In the genomic region with DNA sequence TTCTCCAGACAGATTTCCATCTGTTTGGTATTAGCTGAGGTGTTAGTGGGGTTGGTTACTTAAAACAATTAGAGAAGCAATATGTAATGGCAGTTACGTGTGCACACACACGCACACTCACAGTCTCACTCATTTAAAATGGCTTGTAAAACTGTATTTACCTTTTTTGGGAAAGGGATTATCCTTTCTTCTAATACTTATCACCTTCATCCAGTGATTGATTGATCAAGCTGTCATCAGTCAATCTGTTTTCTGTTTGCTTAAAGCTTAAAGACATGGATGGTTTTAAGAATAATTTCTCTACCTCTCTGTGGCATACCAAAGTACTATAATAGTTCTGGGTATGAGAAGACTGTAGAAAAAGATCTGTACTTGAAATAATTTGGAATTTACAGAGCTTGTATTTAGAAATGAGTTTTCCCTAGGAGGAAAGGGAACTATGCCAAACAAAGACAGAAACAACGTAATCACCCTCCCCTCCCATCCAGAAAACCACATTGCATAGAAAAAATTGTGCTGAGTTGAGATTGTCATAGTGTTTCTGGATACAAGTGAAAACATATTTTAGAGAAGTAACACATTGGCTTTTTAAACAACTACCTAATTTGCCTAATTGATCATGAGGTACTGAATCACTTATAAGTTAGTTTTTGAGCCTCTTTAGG, we compare ENCODE assay signal across 9 cellular contexts. TPM values are rescaled to one million over a fixed set of nuclear protein-coding genes. Genes with fewer than 3 reads are reported as not detected.
DNase-seq lines count a peak whose midpoint lies in the region; ATAC-seq, FAIRE-seq and TF ChIP-seq lines count a peak whose summit lies in the region.
"Had no signal": no experiment of that assay in that cellular context is flagged by ENCODE, and none has a peak within 500 bp of the region (broad histone marks: within the 10 kb centered on the region; RNA-seq: fewer than 3 reads in every experiment).

No MANE protein-coding gene starts in this region.

- H3K27me3 ChIP-seq in mammary epithelial cell (ENCODE audit: insufficient read depth, low read length) = no peaks in the 10 kb centered on the region
- no peaks in the 10 kb centered on the region for H3K27me3 ChIP-seq in osteoblast (ENCODE audit: insufficient read depth, low read length)

- peak; percentile 48 for DNase-seq in EL
- DNase-seq in HTR-8/SVneo (ENCODE audit: insufficient read length, low spot score) = no peak
- peak; percentile 29 for DNase-seq in mammary epithelial cell
- peak; percentile 32 for DNase-seq in osteoblast (ENCODE audit: insufficient read length, low spot score, missing footprints)
- DNase-seq in NCI-H2227 treated with DMSO at 0.1 percent for 48 hours (lab: John Stamatoyannopoulos, UW) = no peak
- DNase-seq: stimulated activated CD4-positive, alpha-beta T cell treated with anti-CD3 and anti-CD28 coated beads, Interleukin-4, amount 100 ng/mL, for 1 hour had no signal

- no peak overlapping the region for H3K9ac ChIP-seq in mammary epithelial cell (ENCODE audit: insufficient read depth, low read length)

- CTCF ChIA-PET in mammary epithelial cell (lab: Charles Lee; ENCODE audit: low non-redundant PET) = no interaction called here

- H3K4me2 ChIP-seq in mammary epithelial cell (ENCODE audit: insufficient read depth, low read depth, low read length) (peak overlapping the region; percentile 15), osteoblast (ENCODE audit: insufficient read depth, low read length) (peak overlapping the region; percentile 46)

- intact Hi-C loops in mammary epithelial cell (cut with micrococcal nuclease) = no loop called here

- no peaks in the 10 kb centered on the region for H3K9me3 ChIP-seq in mammary epithelial cell (replicated peaks; ENCODE audit: insufficient read depth, low read length)
- no peaks in the 10 kb centered on the region for H3K9me3 ChIP-seq in osteoblast (ENCODE audit: low read depth, low read length)

- TF ChIP-seq CTCF in mammary epithelial cell (conservative IDR thresholded peaks at IDR 0.05 in 1 of 2, IDR thresholded peaks at IDR 0.05 in 1 of 2; ENCODE audit: extremely low read depth in 1 of 2, insufficient read depth in 1 of 2, low read depth in 1 of 2, low read length in 2 of 2) (no peak), osteoblast (IDR thresholded peaks at IDR 0.05; ENCODE audit: extremely low read depth, low read depth, low read length) (no peak)

- peak; percentile 88 for FAIRE-seq in HTR-8/SVneo (lab: Jason Lieb, UNC)

- H3K4me3 ChIP-seq in mammary epithelial cell (replicated peaks in 1 of 3; ENCODE audit: insufficient read depth in 1 of 3, low read depth in 2 of 3, low read length in 3 of 3) = no peak overlapping the region
- H3K4me3 ChIP-seq in osteoblast (ENCODE audit: insufficient read depth, low read length) = no peak overlapping the region

- ATAC-seq in GM18502 (IDR thresholded peaks at IDR 0.05; ENCODE audit: poor library complexity, unreplicated experiment) (no peak), HG02973 (IDR thresholded peaks at IDR 0.05; ENCODE audit: unreplicated experiment) (no peak), esophagus mucosa (no peak)

- peaks cover 93% of the 10 kb centered on the region for H3K79me2 ChIP-seq in mammary epithelial cell (ENCODE audit: insufficient read depth, low read length)
- H3K79me2 ChIP-seq in osteoblast (ENCODE audit: insufficient read depth, low read length) = peaks cover 98% of the 10 kb centered on the region

- H4K20me1 ChIP-seq in mammary epithelial cell (ENCODE audit: insufficient read depth, low read length) = no peaks in the 10 kb centered on the region
- H4K20me1 ChIP-seq in osteoblast (ENCODE audit: insufficient read depth, low read length) = peaks cover 6% of the 10 kb centered on the region

- no TSS peak for BruUV-seq in mammary epithelial cell (replicated peaks; lab: Mats Ljungman, UMichigan)

- no peak overlapping the region for H2AFZ ChIP-seq in mammary epithelial cell (ENCODE audit: low read depth, low read length)
- no peak overlapping the region for H2AFZ ChIP-seq in osteoblast (ENCODE audit: low read length)

- H3K4me1 ChIP-seq in mammary epithelial cell (ENCODE audit: insufficient read depth, low read length) (peaks cover 22% of the 10 kb centered on the region), osteoblast (ENCODE audit: insufficient read depth, low read length) (peaks cover 38% of the 10 kb centered on the region)

- WGBS in mammary epithelial cell (ENCODE audit: low coverage, missing lambda C conversion rate) = 62% methylated on average over 3 of the region's 3 CpGs

- no peaks in the 10 kb centered on the region for H3K36me3 ChIP-seq in mammary epithelial cell (ENCODE audit: insufficient read depth, low read length)
- peaks cover 6% of the 10 kb centered on the region for H3K36me3 ChIP-seq in osteoblast (ENCODE audit: insufficient read depth, low read length)

- H3K27ac ChIP-seq in mammary epithelial cell (ENCODE audit: insufficient read depth, low read depth, low read length) (peak overlapping the region; percentile 47), osteoblast (ENCODE audit: low read depth, low read length) (peak overlapping the region; percentile 94)

- in situ Hi-C loops in mammary epithelial cell (cut with MboI; ENCODE audit: low sequenced_read_pairs in 2 of 2) = no loop called here

- dilution Hi-C loops in mammary epithelial cell (cut with HindIII; ENCODE audit: low sequenced_read_pairs) = no loop called here

RNA-seq across cellular contexts. Expression of a gene that starts 42.8 kb away (rescaled TPM):
- 100 to 1,000 TPM in 1 of 2 donors, 10 to 100 TPM in 1; 68.1 to 101 TPM for total RNA-seq in mammary epithelial cell
- polyA plus RNA-seq in mammary epithelial cell = 27.3 TPM
- 77.4 TPM for polyA minus RNA-seq in mammary epithelial cell
- 86.3 and 99.2 TPM in 2 replicates for total RNA-seq in osteoblast
- total RNA-seq in esophagus mucosa = 36.1 TPM

Comparison
In these comparisons a context has a peak if more than half of its experiments do, and no peak if none do; other contexts are left out.
1. DNase-seq: peak in EL (single experiment), mammary epithelial cell (single experiment) and osteoblast (single experiment); none in HTR-8/SVneo (single experiment) and NCI-H2227 treated with DMSO at 0.1 percent for 48 hours (single experiment).